In the genomic region with DNA sequence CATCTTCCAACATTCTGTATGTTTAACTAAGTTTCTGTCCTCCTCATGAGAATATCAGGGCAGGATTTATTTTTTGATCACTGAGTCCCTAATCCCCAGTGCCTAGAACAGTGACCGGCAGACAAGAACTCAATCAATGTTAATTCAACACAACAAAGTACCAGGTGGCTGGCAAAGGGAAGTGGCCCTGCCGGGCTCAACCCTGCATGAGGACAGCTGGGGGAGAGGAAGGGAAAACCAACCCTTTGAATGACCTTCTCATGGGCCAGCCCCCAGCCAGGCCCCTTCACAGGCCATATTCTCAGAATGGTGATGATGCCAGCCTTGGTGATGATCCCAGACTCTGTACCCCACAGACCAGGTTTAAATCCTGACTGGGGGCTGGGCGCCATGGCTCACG, we compare ENCODE assay signal across 14 cellular contexts. TPM values are rescaled to one million over a fixed set of nuclear protein-coding genes. Genes with fewer than 3 reads are reported as not detected.
A peak's percentile ranks its signal among the peaks of the same experiment; 100 is the strongest.
DNase-seq lines count a peak whose midpoint lies in the region; ATAC-seq and TF ChIP-seq lines count a peak whose summit lies in the region.
"Had no signal": no experiment of that assay in that cellular context is flagged by ENCODE, and none has a peak within 500 bp of the region (broad histone marks: within the 10 kb centered on the region; RNA-seq: fewer than 3 reads in every experiment).

No MANE protein-coding gene starts in this region.

- peaks cover 43% of the 10 kb centered on the region for H3K4me1 ChIP-seq in DOHH2 (ENCODE audit: control insufficient read depth, low read length)
- H3K4me1 ChIP-seq in ovary (ENCODE audit: insufficient read depth): no peaks in the 10 kb centered on the region
- H3K4me1 ChIP-seq: psoas muscle had no signal

- no peaks in the 10 kb centered on the region for H3K9me2 ChIP-seq in DOHH2 (replicated peaks; ENCODE audit: control insufficient read depth, low read length)

- peaks cover 7% of the 10 kb centered on the region; the same call in 1 of the 2 replicates for H4K20me1 ChIP-seq in DOHH2 (ENCODE audit: control insufficient read depth, insufficient read depth, low read depth, low read length)

- peak overlapping the region; percentile 98 for H3K27ac Mint-ChIP-seq in CD4-positive, alpha-beta T cell
- H3K27ac Mint-ChIP-seq in activated B cell treated with CpG ODN at 0.5 μM for 24 hours (peak overlapping the region; percentile 80), memory B cell (no peak overlapping the region)

- TF ChIP-seq EP300 in ovary (IDR thresholded peaks at IDR 0.05): no peak

- H3K4me1 Mint-ChIP-seq in CD4-positive, alpha-beta T cell (ENCODE audit: low read depth): peaks cover 67% of the 10 kb centered on the region
- H3K4me1 Mint-ChIP-seq in activated B cell treated with CpG ODN at 0.5 μM for 24 hours (peaks cover 39% of the 10 kb centered on the region), memory B cell (peaks cover 44% of the 10 kb centered on the region)

- no peak for TF ChIP-seq CTCF in CD4-positive, alpha-beta T cell (IDR thresholded peaks at IDR 0.05)
- TF ChIP-seq CTCF in DOHH2 (IDR thresholded peaks at IDR 0.05; ENCODE audit: low read depth, low read length, poor library complexity, severe bottlenecking) (no peak), activated B cell treated with CpG ODN at 0.5 μM for 24 hours (IDR thresholded peaks at IDR 0.05) (no peak), ovary (IDR thresholded peaks at IDR 0.05) (no peak)

- no peaks in the 10 kb centered on the region for H3K27me3 Mint-ChIP-seq in CD4-positive, alpha-beta T cell
- no peaks in the 10 kb centered on the region for H3K27me3 Mint-ChIP-seq in activated B cell treated with CpG ODN at 0.5 μM for 24 hours
- H3K27me3 Mint-ChIP-seq in memory B cell: no peaks in the 10 kb centered on the region

- H3K27ac ChIP-seq in CD4-positive, alpha-beta T cell (ENCODE audit: low read depth, low read length): peak overlapping the region; percentile 88
- H3K27ac ChIP-seq in DOHH2 (ENCODE audit: low read depth, low read length): no peak overlapping the region
- no peak overlapping the region for H3K27ac ChIP-seq in ovary
- H3K27ac ChIP-seq: C4-2B, psoas muscle had no signal

- DNase-seq in CD4-positive, alpha-beta T cell: no peak
- no peak for DNase-seq in activated B cell treated with CpG ODN at 0.5 μM for 24 hours
- no peak for DNase-seq in memory B cell (ENCODE audit: low spot score in 2 of 2)
- no peak for DNase-seq in effector CD4-positive, alpha-beta T cell
- no peak for DNase-seq in ovary
- no peak for DNase-seq in GF-D8 (lab: John Stamatoyannopoulos, UW)
- DNase-seq: foreskin fibroblast, HCEC 1CT, left ventricle myocardium superior, NCI-H510A treated with DMSO at 0.1 percent for 48 hours, psoas muscle had no signal

- TF ChIP-seq POLR2A in ovary (IDR thresholded peaks at IDR 0.05): no peak

- CTCF ChIA-PET in CD4-positive, alpha-beta T cell (lab: Charles Lee): interaction anchor here (1.5 to 3.4 kb wide), 2 partner anchors 15 to 80 kb away, joined by 4 to 17 read pairs; no protein-coding TSS in a partner anchor
- CTCF ChIA-PET in activated B cell treated with CpG ODN at 0.5 μM for 24 hours (lab: Charles Lee): interaction anchor here (1.4 to 5.0 kb wide), 2 partner anchors 10 to 15 kb away, joined by 5 to 26 read pairs; no protein-coding TSS in a partner anchor

- H3K4me3 Mint-ChIP-seq in CD4-positive, alpha-beta T cell: peak overlapping the region; percentile 93
- H3K4me3 Mint-ChIP-seq in activated B cell treated with CpG ODN at 0.5 μM for 24 hours (peak overlapping the region; percentile 93), memory B cell (peak overlapping the region; percentile 98)

- H3K9me3 ChIP-seq in CD4-positive, alpha-beta T cell (ENCODE audit: control insufficient read depth, low read length): no peaks in the 10 kb centered on the region
- H3K9me3 ChIP-seq in DOHH2 (ENCODE audit: control insufficient read depth, insufficient read depth, low read length): no peaks in the 10 kb centered on the region
- H3K9me3 ChIP-seq in ovary: no peaks in the 10 kb centered on the region
- H3K9me3 ChIP-seq: psoas muscle had no signal

- intact Hi-C loops in CD4-positive, alpha-beta T cell (cut with DNase I, micrococcal nuclease): loop anchor here in 1 of 2 experiments (10.0 kb wide), 1 partner anchor 197 kb away; the partner anchor contains the start of gene NOL12
- intact Hi-C loops in activated B cell treated with CpG ODN at 0.5 μM for 24 hours (cut with micrococcal nuclease): no loop called here
- intact Hi-C loops in ovary (cut with DNase I): loop anchor here in 1 of 4 donors (10.0 kb wide), 1 partner anchor 173 kb away; no protein-coding TSS in a partner anchor

- H3K36me3 ChIP-seq in DOHH2 (ENCODE audit: control insufficient read depth, low read length) (peaks cover 36% of the 10 kb centered on the region), ovary (no peaks in the 10 kb centered on the region)
- H3K36me3 ChIP-seq: cardiac muscle cell had no signal

- no peaks in the 10 kb centered on the region for H3K27me3 ChIP-seq in CD4-positive, alpha-beta T cell (ENCODE audit: control insufficient read depth, insufficient read depth, low read length)
- H3K27me3 ChIP-seq in DOHH2 (ENCODE audit: control insufficient read depth, low read length): no peaks in the 10 kb centered on the region
- no peaks in the 10 kb centered on the region for H3K27me3 ChIP-seq in ovary
- H3K27me3 ChIP-seq: cardiac muscle cell had no signal

- H3K4me2 ChIP-seq in DOHH2 (ENCODE audit: low read length): peak overlapping the region; percentile 100

- H3F3A ChIP-seq in DOHH2 (ENCODE audit: control insufficient read depth, insufficient read depth): peaks cover 3% of the 10 kb centered on the region; the same call in 1 of the 2 replicates

- H3K9me3 Mint-ChIP-seq in CD4-positive, alpha-beta T cell: no peaks in the 10 kb centered on the region
- H3K9me3 Mint-ChIP-seq in activated B cell treated with CpG ODN at 0.5 μM for 24 hours (no peaks in the 10 kb centered on the region), memory B cell (no peaks in the 10 kb centered on the region)

- peaks cover 45% of the 10 kb centered on the region for H3K79me2 ChIP-seq in DOHH2 (ENCODE audit: control insufficient read depth, low read length)

- WGBS in ovary, 3 donors: 79 to 85% (median 80%) methylated on average over 4 of the region's 4 CpGs

- POLR2A ChIA-PET in CD4-positive, alpha-beta T cell (lab: Charles Lee): interaction anchor here (2.2 to 3.9 kb wide), 2 partner anchors 12 to 121 kb away, joined by 8 to 78 read pairs; partner anchors contain the start of gene GGA1
- POLR2A ChIA-PET in activated B cell treated with CpG ODN at 0.5 μM for 24 hours (lab: Charles Lee): interaction anchor here (0.9 to 2.1 kb wide), 2 partner anchors 9 to 15 kb away, joined by 4 to 9 read pairs; no protein-coding TSS in a partner anchor

- ATAC-seq in CD4-positive, alpha-beta T cell (ENCODE audit: poor library complexity): no peak
- ATAC-seq in activated B cell treated with CpG ODN at 0.5 μM for 24 hours (ENCODE audit: low read depth) (no peak), memory B cell (ENCODE audit: low read depth) (no peak)
- ATAC-seq: left ventricle myocardium superior, psoas muscle had no signal

- H3K4me3 ChIP-seq in DOHH2 (ENCODE audit: low read length) (peak overlapping the region; percentile 96; the same call in 1 of the 2 replicates), ovary (no peak overlapping the region)
- H3K4me3 ChIP-seq: cardiac muscle cell, psoas muscle had no signal

- peaks cover 37% of the 10 kb centered on the region for H3K36me3 Mint-ChIP-seq in CD4-positive, alpha-beta T cell (ENCODE audit: low read depth)
- H3K36me3 Mint-ChIP-seq in activated B cell treated with CpG ODN at 0.5 μM for 24 hours (ENCODE audit: low read depth) (peaks cover 19% of the 10 kb centered on the region), memory B cell (peaks cover under 1% of the 10 kb centered on the region)

RNA-seq across cellular contexts. Expression of gene MFNG, which starts 1.4 kb away (rescaled TPM):
- total RNA-seq in CD4-positive, alpha-beta T cell: 10 to 100 TPM; 85.1 to 89.9 TPM
- total RNA-seq in activated B cell treated with CpG ODN at 0.5 μM for 24 hours: 86.1 and 90.6 TPM in 2 replicates
- 10 to 100 TPM in 1 of 7 donors, 1 to 10 TPM in 6; 4.4 to 11.1 (median 7.1) TPM for total RNA-seq in ovary
- 1 to 10 TPM; 4.7 to 7.1 TPM for polyA plus RNA-seq in ovary

RNA-seq across cellular contexts. Expression of gene CARD10, which starts 31.7 kb away (rescaled TPM):
- total RNA-seq in CD4-positive, alpha-beta T cell: under 1 TPM; 0.20 to 0.63 TPM
- total RNA-seq in activated B cell treated with CpG ODN at 0.5 μM for 24 hours (not detected in 2 replicates), ovary (10 to 100 TPM in 4 of 7 donors, 1 to 10 TPM in 3; 4.8 to 13.6 (median 10.1) TPM)
- polyA plus RNA-seq in ovary: 1 to 10 TPM in 1 of 2 donors, under 1 TPM in 1; 0.72 to 7.9 TPM
